Comparison of ENCODE assay signal across 14 cellular contexts in genomic region chr7:76023002-76023401, GRCh38. TPM values are rescaled to one million over a fixed set of nuclear protein-coding genes. Genes with fewer than 3 reads are reported as not detected.
DNase-seq lines count a peak whose midpoint lies in the region; ATAC-seq and TF ChIP-seq lines count a peak whose summit lies in the region.
"Had no signal": no experiment of that assay in that cellular context is flagged by ENCODE, and none has a peak within 500 bp of the region (broad histone marks: within the 10 kb centered on the region; RNA-seq: fewer than 3 reads in every experiment).

No MANE protein-coding gene starts in this region.

- H3K36me3 ChIP-seq in CD8-positive, alpha-beta memory T cell (ENCODE audit: insufficient read depth, low read length), result peaks cover 5% of the 10 kb centered on the region
- H3K36me3 ChIP-seq in mucosa of descending colon (ENCODE audit: low read depth), result no peaks in the 10 kb centered on the region

- H3K4me3 Mint-ChIP-seq in CD8-positive, alpha-beta memory T cell, result no peak overlapping the region
- peak overlapping the region; percentile 75 for H3K4me3 Mint-ChIP-seq in dendritic cell treated with granulocyte-macrophage colony-stimulating factor and Interleukin-4, amounts not matched to agents 40 ng/mL and 50 ng/mL, for 4 days

- H3K4me1 Mint-ChIP-seq in CD8-positive, alpha-beta memory T cell, result peaks cover 7 to 18% (median 12%) of the 10 kb centered on the region in 3 donors
- H3K4me1 Mint-ChIP-seq in dendritic cell treated with granulocyte-macrophage colony-stimulating factor and Interleukin-4, amounts not matched to agents 40 ng/mL and 50 ng/mL, for 4 days (ENCODE audit: low read depth), result peaks cover 49% of the 10 kb centered on the region

- peak overlapping the region in 1 of 8 donors; percentile 70 for H3K27ac Mint-ChIP-seq in CD8-positive, alpha-beta memory T cell
- peak overlapping the region; percentile 83 for H3K27ac Mint-ChIP-seq in dendritic cell treated with granulocyte-macrophage colony-stimulating factor and Interleukin-4, amounts not matched to agents 40 ng/mL and 50 ng/mL, for 4 days

- no peaks in the 10 kb centered on the region for H3K9me3 Mint-ChIP-seq in CD8-positive, alpha-beta memory T cell
- no peaks in the 10 kb centered on the region for H3K9me3 Mint-ChIP-seq in dendritic cell treated with granulocyte-macrophage colony-stimulating factor and Interleukin-4, amounts not matched to agents 40 ng/mL and 50 ng/mL, for 4 days

- no peaks in the 10 kb centered on the region for H3K27me3 Mint-ChIP-seq in CD8-positive, alpha-beta memory T cell
- no peaks in the 10 kb centered on the region for H3K27me3 Mint-ChIP-seq in dendritic cell treated with granulocyte-macrophage colony-stimulating factor and Interleukin-4, amounts not matched to agents 40 ng/mL and 50 ng/mL, for 4 days

- POLR2A ChIA-PET in CD8-positive, alpha-beta memory T cell (lab: Charles Lee), result no interaction called here

- no peak overlapping the region for H3K4me3 ChIP-seq in CD8-positive, alpha-beta memory T cell (ENCODE audit: low read length)
- H3K4me3 ChIP-seq in NB4 (ENCODE audit: low read depth, low read length) (no peak overlapping the region), mucosa of descending colon (no peak overlapping the region)
- H3K4me3 ChIP-seq: tibial nerve had no signal

- ATAC-seq in mucosa of descending colon (peak; percentile 42), GM18502 (IDR thresholded peaks at IDR 0.05; ENCODE audit: poor library complexity, unreplicated experiment) (no peak), GM21619 (IDR thresholded peaks at IDR 0.05; ENCODE audit: unreplicated experiment) (no peak), HG02623 (IDR thresholded peaks at IDR 0.05; ENCODE audit: unreplicated experiment) (no peak)

- TF ChIP-seq POLR2A in NB4 (IDR thresholded peaks at IDR 0.05; ENCODE audit: extremely low read depth, insufficient read length), result no peak

- H3K9me3 ChIP-seq in CD8-positive, alpha-beta memory T cell (ENCODE audit: low read length), result no peaks in the 10 kb centered on the region
- no peaks in the 10 kb centered on the region for H3K9me3 ChIP-seq in mucosa of descending colon
- H3K9me3 ChIP-seq: BE2C, tibial nerve had no signal

- H3K27ac ChIP-seq in CD8-positive, alpha-beta memory T cell (ENCODE audit: low read depth, low read length), result peak overlapping the region; percentile 36
- H3K27ac ChIP-seq: tibial nerve had no signal

- intact Hi-C loops in dendritic cell treated with granulocyte-macrophage colony-stimulating factor and Interleukin-4, amounts not matched to agents 40 ng/mL and 50 ng/mL, for 4 days (cut with micrococcal nuclease), result loop anchor here (5.0 kb wide), 2 partner anchors 246 to 261 kb away; no protein-coding TSS in a partner anchor
- intact Hi-C loops in mucosa of descending colon (cut with DNase I, micrococcal nuclease), result loop anchor here in 1 of 2 donors (10.0 kb wide), 1 partner anchor 158 kb away; no protein-coding TSS in a partner anchor

- DNase-seq in CD8-positive, alpha-beta memory T cell, result no peak
- DNase-seq in NB4 (ENCODE audit: low read depth) (peak; percentile 80), mucosa of descending colon (peak in 1 of 3 donors; percentile 27), NCI-H2227 (lab: John Stamatoyannopoulos, UW; ENCODE audit: unreplicated experiment) (no peak)
- DNase-seq: activated effector memory CD4-positive, alpha-beta T cell treated with anti-CD3 and anti-CD28 coated beads, Interleukin-2, amount 50 U/mL, for 16 hours; BE2C; DMS79; NCI-H1417; NCI-H510A had no signal

- H3K36me3 Mint-ChIP-seq in CD8-positive, alpha-beta memory T cell, result peaks cover 9 to 53% (median 17%) of the 10 kb centered on the region in 3 donors
- H3K36me3 Mint-ChIP-seq in dendritic cell treated with granulocyte-macrophage colony-stimulating factor and Interleukin-4, amounts not matched to agents 40 ng/mL and 50 ng/mL, for 4 days (ENCODE audit: low read depth), result peaks cover 71% of the 10 kb centered on the region

- H3K4me1 ChIP-seq in CD8-positive, alpha-beta memory T cell (ENCODE audit: insufficient read depth, low read length), result peaks cover 9% of the 10 kb centered on the region
- H3K4me1 ChIP-seq in mucosa of descending colon (ENCODE audit: low read depth), result peaks cover 3% of the 10 kb centered on the region
- H3K4me1 ChIP-seq: BE2C had no signal

- H3K27me3 ChIP-seq in CD8-positive, alpha-beta memory T cell (ENCODE audit: insufficient read depth, low read length, poor library complexity, severe bottlenecking), result no peaks in the 10 kb centered on the region
- H3K27me3 ChIP-seq: BE2C, tibial nerve had no signal

- CTCF ChIA-PET in CD8-positive, alpha-beta memory T cell (lab: Charles Lee), result interaction anchor here (0.8 kb wide), 1 partner anchor 11 kb away, joined by 3 read pairs; no protein-coding TSS in a partner anchor

- TF ChIP-seq CTCF in NB4 (IDR thresholded peaks at IDR 0.05; ENCODE audit: low read depth, low read length), result no peak
- no peak for TF ChIP-seq CTCF in mucosa of descending colon (IDR thresholded peaks at IDR 0.05)

RNA-seq across cellular contexts. Expression of gene STYXL1, which starts 24.8 kb away (rescaled TPM):
- 10 to 100 TPM; 40.2 to 40.7 TPM for total RNA-seq in CD8-positive, alpha-beta memory T cell
- 60.9 TPM for polyA plus RNA-seq in CD8-positive, alpha-beta memory T cell
- total RNA-seq in mucosa of descending colon, result 10 to 100 TPM; 31.1 to 36.0 (median 33.7) TPM

RNA-seq across cellular contexts. Expression of gene MDH2, which starts 24.9 kb away (rescaled TPM):
- total RNA-seq in CD8-positive, alpha-beta memory T cell, result 100 to 1,000 TPM; 272 to 282 TPM
- 171 TPM for polyA plus RNA-seq in CD8-positive, alpha-beta memory T cell
- total RNA-seq in mucosa of descending colon, result 100 to 1,000 TPM; 170 to 280 (median 246) TPM

RNA-seq across cellular contexts. Expression of gene TMEM120A, which starts 28.6 kb away (rescaled TPM):
- 10 to 100 TPM; 30.6 to 41.5 TPM for total RNA-seq in CD8-positive, alpha-beta memory T cell
- 30.0 TPM for polyA plus RNA-seq in CD8-positive, alpha-beta memory T cell
- 100 to 1,000 TPM in 1 of 3 donors, 10 to 100 TPM in 2; 75.6 to 138 (median 88.4) TPM for total RNA-seq in mucosa of descending colon
